Comparison of ENCODE assay signal across 17 cellular contexts in genomic region chr20:54167909-54168872, GRCh38. TPM values are rescaled to one million over a fixed set of nuclear protein-coding genes. Genes with fewer than 3 reads are reported as not detected.
A peak's percentile ranks its signal among the peaks of the same experiment; 100 is the strongest.
DNase-seq lines count a peak whose midpoint lies in the region; ATAC-seq and TF ChIP-seq lines count a peak whose summit lies in the region.
"Had no signal": no experiment of that assay in that cellular context is flagged by ENCODE, and none has a peak within 500 bp of the region (broad histone marks: within the 10 kb centered on the region; RNA-seq: fewer than 3 reads in every experiment).

No MANE protein-coding gene starts in this region.

- CTCF ChIA-PET in activated CD4-positive, alpha-beta memory T cell treated with anti-CD3 and anti-CD28 coated beads for 36 hours (lab: Charles Lee): no interaction called here

- peak; percentile 60 for ATAC-seq in SK-N-SH treated with all-trans-retinoic acid at 6 μM for 48 hours
- ATAC-seq in GM18517 (IDR thresholded peaks at IDR 0.05; ENCODE audit: unreplicated experiment): no peak
- ATAC-seq: WTC11 had no signal

- no peaks in the 10 kb centered on the region for H3K9me2 ChIP-seq in hepatocyte (replicated peaks; ENCODE audit: insufficient read depth)

- H3K27me3 Mint-ChIP-seq in activated CD4-positive, alpha-beta memory T cell treated with anti-CD3 and anti-CD28 coated beads for 36 hours: peaks cover 46% of the 10 kb centered on the region

- H3K27ac Mint-ChIP-seq in activated CD4-positive, alpha-beta memory T cell treated with anti-CD3 and anti-CD28 coated beads for 36 hours: no peak overlapping the region
- H3K27ac Mint-ChIP-seq: immature natural killer cell, WTC11 had no signal

- intact Hi-C loops in activated CD4-positive, alpha-beta memory T cell treated with anti-CD3 and anti-CD28 coated beads for 36 hours (cut with micrococcal nuclease): no loop called here

- no peaks in the 10 kb centered on the region for H3K9me3 ChIP-seq in hepatocyte (ENCODE audit: low read depth)
- H3K9me3 ChIP-seq: Caco-2, mucosa of descending colon, SJSA1 had no signal

- no peaks in the 10 kb centered on the region for H3K36me3 ChIP-seq in hepatocyte (replicated peaks; ENCODE audit: insufficient read depth, low read depth)
- H3K36me3 ChIP-seq: SJSA1 had no signal

- H3K79me2 ChIP-seq in hepatocyte: no peaks in the 10 kb centered on the region

- H2AFZ ChIP-seq in hepatocyte: no peak overlapping the region

- no peak overlapping the region for H3K4me3 ChIP-seq in hepatocyte
- H3K4me3 ChIP-seq: mucosa of descending colon, SJSA1 had no signal

- peaks cover 5% of the 10 kb centered on the region for H3K4me1 ChIP-seq in hepatocyte (ENCODE audit: insufficient read depth)

- H3K27ac ChIP-seq in hepatocyte: no peak overlapping the region
- H3K27ac ChIP-seq: SJSA1 had no signal

- POLR2A ChIA-PET in activated CD4-positive, alpha-beta memory T cell treated with anti-CD3 and anti-CD28 coated beads for 36 hours (lab: Charles Lee): no interaction called here

- H3K36me3 Mint-ChIP-seq in activated CD4-positive, alpha-beta memory T cell treated with anti-CD3 and anti-CD28 coated beads for 36 hours: no peaks in the 10 kb centered on the region
- H3K36me3 Mint-ChIP-seq: immature natural killer cell, WTC11 had no signal

- DNase-seq in DMS53 (lab: John Stamatoyannopoulos, UW): peak; percentile 59
- DNase-seq in DMS53 treated with DMSO at 0.1 percent for 48 hours (lab: John Stamatoyannopoulos, UW; ENCODE audit: unreplicated experiment): no peak
- DNase-seq in LHCN-M2 (ENCODE audit: low read depth): peak; percentile 30
- DNase-seq in hepatocyte (ENCODE audit: low spot score): peak; percentile 28
- no peak for DNase-seq in D341Med (ENCODE audit: low spot score)
- no peak for DNase-seq in activated CD4-positive, alpha-beta memory T cell treated with anti-CD3 and anti-CD28 coated beads for 36 hours
- DNase-seq: activated T-cell treated with anti-CD3 and anti-CD28 coated beads for 4 hours, Caco-2, cortex of kidney, immature natural killer cell, Kasumi-1, mucosa of descending colon had no signal

- peaks cover 8% of the 10 kb centered on the region for H3K4me1 Mint-ChIP-seq in activated CD4-positive, alpha-beta memory T cell treated with anti-CD3 and anti-CD28 coated beads for 36 hours (ENCODE audit: low read depth)

- peaks cover 33% of the 10 kb centered on the region for H3K27me3 ChIP-seq in hepatocyte

- H3K9me3 Mint-ChIP-seq in activated CD4-positive, alpha-beta memory T cell treated with anti-CD3 and anti-CD28 coated beads for 36 hours: no peaks in the 10 kb centered on the region

- TF ChIP-seq CTCF in hepatocyte (IDR thresholded peaks at IDR 0.05; ENCODE audit: poor library complexity): no peak

- H3K4me3 Mint-ChIP-seq in activated CD4-positive, alpha-beta memory T cell treated with anti-CD3 and anti-CD28 coated beads for 36 hours: no peak overlapping the region
- H3K4me3 Mint-ChIP-seq: immature natural killer cell, WTC11 had no signal

- 75% methylated on average over 11 of the region's 11 CpGs for WGBS in hepatocyte (ENCODE audit: low lambda C conversion rate, missing lambda C conversion rate)

- H4K20me1 ChIP-seq in hepatocyte (ENCODE audit: insufficient read depth, poor library complexity, severe bottlenecking): no peaks in the 10 kb centered on the region

- no peak overlapping the region for H3K4me2 ChIP-seq in hepatocyte

TF ChIP-seq in SK-N-SH treated with all-trans-retinoic acid at 6 μM for 48 hours, 23 proteins besides CTCF, POLR2A, EP300 and RAD21:
- TF ChIP-seq ZFP3 (CRISPR knock-in tag; IDR thresholded peaks at IDR 0.05): peak; percentile 95
- no peak for TF ChIP-seq GLIS3 (CRISPR knock-in tag; IDR thresholded peaks at IDR 0.05)

RNA-seq across cellular contexts. Expression of gene CYP24A1, which starts 5.6 kb away (rescaled TPM):
- total RNA-seq in LHCN-M2 (2014; rRNA removed) (0.51 TPM in 1 of 2 replicates, not detected in the other), hepatocyte (1.5 and 1.9 TPM in 2 replicates)
- not detected for polyA plus RNA-seq in LHCN-M2 (2012)
- not detected in 2 replicates for polyA plus RNA-seq in hepatocyte
- under 1 TPM; 0.57 to 0.92 TPM for total RNA-seq in activated CD4-positive, alpha-beta memory T cell treated with anti-CD3 and anti-CD28 coated beads for 36 hours
- total RNA-seq: mucosa of descending colon, posterior vena cava, SJSA1, WTC11 had no signal
- polyA plus RNA-seq: immature natural killer cell had no signal

RNA-seq across cellular contexts. Expression of gene PFDN4, which starts 39.7 kb away (rescaled TPM):
- 66.8 and 94.6 TPM in 2 replicates for total RNA-seq in LHCN-M2 (2014; rRNA removed)
- 27.9 TPM for polyA plus RNA-seq in LHCN-M2 (2012)
- 102 and 121 TPM in 2 replicates for total RNA-seq in hepatocyte
- 40.0 and 45.2 TPM in 2 replicates for polyA plus RNA-seq in hepatocyte
- 10 to 100 TPM; 38.4 to 40.3 TPM for total RNA-seq in activated CD4-positive, alpha-beta memory T cell treated with anti-CD3 and anti-CD28 coated beads for 36 hours

Comparison
In these comparisons a context has a peak if more than half of its experiments do, and no peak if none do; other contexts are left out.
1. DNase-seq: peak in DMS53 (single experiment), LHCN-M2 (single experiment) and hepatocyte (single experiment); none in DMS53 treated with DMSO at 0.1 percent for 48 hours (single experiment), D341Med (single experiment) and activated CD4-positive, alpha-beta memory T cell treated with anti-CD3 and anti-CD28 coated beads for 36 hours (single experiment).